ENCODE assay signal across 19 cellular contexts in genomic region chr2:173217106-173217840, GRCh38.
DNase-seq lines count a peak whose midpoint lies in the region; ATAC-seq and TF ChIP-seq lines count a peak whose summit lies in the region.
"Had no signal": no experiment of that assay in that cellular context is flagged by ENCODE, and none has a peak within 500 bp of the region (broad histone marks: within the 10 kb centered on the region; RNA-seq: fewer than 3 reads in every experiment).

No MANE protein-coding gene starts in this region.

- no peak overlapping the region for H3K4me3 ChIP-seq in fibroblast of mammary gland (ENCODE audit: control insufficient read depth, low read depth, low read length)
- H3K4me3 ChIP-seq: coronary artery, K562 had no signal

- DNase-seq in HCEC 1CT (peak; percentile 14), RKO (ENCODE audit: low spot score) (peak; percentile 37), fibroblast of mammary gland (ENCODE audit: low read depth) (peak; percentile 29), renal cortical epithelial cell (ENCODE audit: low read depth) (peak; percentile 56), NK-92 (lab: John Stamatoyannopoulos, UW; ENCODE audit: unreplicated experiment) (no peak)
- DNase-seq in stimulated activated naive CD4-positive, alpha-beta T cell treated with Interleukin-2 at 50 U/mL for 16 hours (lab: John Stamatoyannopoulos, UW) = no peak
- no peak for DNase-seq in stimulated activated CD4-positive, alpha-beta T cell treated with anti-CD3 and anti-CD28 coated beads, Interleukin-4, amount 100 ng/mL, for 24 hours
- DNase-seq: activated B cell treated with CpG ODN at 0.5 μM for 24 hours; activated CD8-positive, alpha-beta T cell treated with anti-CD3 and anti-CD28 coated beads, Interleukin-2, amount 10 ng/mL, durations not matched to agents 7 days and 5 days; activated T-cell treated with anti-CD3 and anti-CD28 coated beads, Interleukin-2, amount 50 U/mL, for 48 hours; CD8-positive, alpha-beta memory T cell; foreskin fibroblast; left cardiac atrium; NCI-H1930; NCI-H526 treated with DMSO at 0.1 percent for 48 hours; stimulated activated naive B cell treated with anti-CD40 and anti-IgM and Interleukin-4, amounts not matched to agents 10 μg/mL and 1 μg/mL and 100 μg/mL, for 72 hours had no signal

- ATAC-seq in HG02798 (IDR thresholded peaks at IDR 0.05; ENCODE audit: poor library complexity, unreplicated experiment) = no peak
- ATAC-seq: activated CD8-positive, alpha-beta T cell treated with anti-CD3 and anti-CD28 coated beads, Interleukin-2, amount 10 ng/mL, durations not matched to agents 7 days and 5 days; K562; stimulated activated naive B cell treated with anti-CD40 and anti-IgM and Interleukin-4, amounts not matched to agents 10 μg/mL and 1 μg/mL and 100 μg/mL, for 72 hours had no signal

- no peak for TF ChIP-seq CTCF in fibroblast of mammary gland (conservative IDR thresholded peaks at IDR 0.05; ENCODE audit: control insufficient read depth, insufficient read depth, low read depth, low read length)

Comparison
In these comparisons a context has a peak if more than half of its experiments do, and no peak if none do; other contexts are left out.
1. DNase-seq: peak in HCEC 1CT (single experiment), RKO (single experiment), fibroblast of mammary gland (single experiment) and renal cortical epithelial cell (single experiment); none in NK-92 (single experiment), stimulated activated naive CD4-positive, alpha-beta T cell treated with Interleukin-2 at 50 U/mL for 16 hours (single experiment) and stimulated activated CD4-positive, alpha-beta T cell treated with anti-CD3 and anti-CD28 coated beads, Interleukin-4, amount 100 ng/mL, for 24 hours (single experiment).